9 cellular contexts compared by ENCODE assay signal in the genomic region with DNA sequence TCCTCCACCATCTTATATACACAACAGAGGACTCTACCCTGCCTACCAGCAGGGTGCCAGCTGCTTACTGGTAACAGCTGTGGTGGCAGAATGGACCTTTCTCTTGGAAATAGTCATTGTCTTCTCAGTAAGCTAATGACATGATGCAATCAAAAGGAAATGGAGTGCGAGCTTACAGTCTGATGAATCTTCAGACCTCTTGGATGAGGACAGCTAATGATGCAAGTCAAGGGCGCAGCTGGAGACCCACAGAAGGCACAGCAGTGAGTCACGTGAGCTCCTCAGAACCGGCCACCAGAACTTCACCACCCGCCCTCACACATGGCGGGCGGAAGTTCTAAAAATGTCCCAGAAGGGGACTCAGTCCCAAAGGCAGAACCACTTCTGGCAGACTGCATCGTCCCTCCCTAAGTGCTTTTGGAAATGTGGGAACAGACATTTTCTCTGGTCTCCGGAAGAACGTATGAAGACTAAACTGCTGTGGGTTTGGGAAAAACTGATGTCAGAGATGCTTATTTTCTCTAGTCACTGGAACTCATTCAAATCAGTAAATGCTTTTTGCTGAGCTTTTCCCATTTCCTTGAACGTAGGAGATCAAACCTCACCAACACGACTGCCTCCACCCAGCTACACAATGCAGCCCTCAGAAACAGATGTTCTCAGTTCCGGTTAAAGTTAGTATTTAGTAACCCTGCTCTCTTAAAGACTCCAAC.
A peak's percentile ranks its signal among the peaks of the same experiment; 100 is the strongest.
DNase-seq lines count a peak whose midpoint lies in the region; ATAC-seq, FAIRE-seq and TF ChIP-seq lines count a peak whose summit lies in the region.
"Had no signal": no experiment of that assay in that cellular context is flagged by ENCODE, and none has a peak within 500 bp of the region (broad histone marks: within the 10 kb centered on the region; RNA-seq: fewer than 3 reads in every experiment).

No MANE protein-coding gene starts in this region.

- no peak for TF ChIP-seq CTCF in BJ (IDR thresholded peaks at IDR 0.05; ENCODE audit: insufficient read depth, low read depth, low read length)
- no peak for TF ChIP-seq CTCF in colonic mucosa (IDR thresholded peaks at IDR 0.05)

- no peak for ATAC-seq in GM18519 (IDR thresholded peaks at IDR 0.05; ENCODE audit: low FRiP score, unreplicated experiment)

- POLR2A ChIA-PET in BJ (lab: Charles Lee) = interaction anchor here (0.8 to 1.2 kb wide), 2 partner anchors 41 to 71 kb away, joined by 4 read pairs; no protein-coding TSS in a partner anchor

- no peaks in the 10 kb centered on the region for H3K27me3 ChIP-seq in BJ (ENCODE audit: control insufficient read depth, insufficient read depth, low read length)
- H3K27me3 ChIP-seq in colonic mucosa = no peaks in the 10 kb centered on the region

- no peaks in the 10 kb centered on the region for H3K4me1 ChIP-seq in colonic mucosa

- no peak for FAIRE-seq in GM19239 (lab: Jason Lieb, UNC)
- FAIRE-seq: colon had no signal

- no peak overlapping the region for H3K9ac ChIP-seq in colonic mucosa (ENCODE audit: low read depth in 2 of 2, low read length in 2 of 2)

- intact Hi-C loops in colonic mucosa (cut with DNase I) = no loop called here

- H3K9me3 ChIP-seq in colonic mucosa = no peaks in the 10 kb centered on the region

- H3K36me3 ChIP-seq in BJ (ENCODE audit: control insufficient read depth, insufficient read depth, low read length) (no peaks in the 10 kb centered on the region), colonic mucosa (no peaks in the 10 kb centered on the region)

- peak overlapping the region; percentile 51 for H3K27ac ChIP-seq in colonic mucosa

- peak overlapping the region; percentile 12 for H3K4me3 ChIP-seq in BJ (ENCODE audit: low read depth, low read length)
- no peak overlapping the region for H3K4me3 ChIP-seq in colonic mucosa

- peak; percentile 93 for DNase-seq in BJ (ENCODE audit: low read depth)
- peak; percentile 90 for DNase-seq in NAMALWA (ENCODE audit: low spot score)
- no peak for DNase-seq in colonic mucosa
- DNase-seq in middle frontal gyrus (ENCODE audit: extremely low spot score, low spot score) = peak; percentile 11
- no peak for DNase-seq in GM19239 (ENCODE audit: insufficient read length, low spot score)
- no peak for DNase-seq in NCI-H345 treated with DMSO at 0.1 percent for 48 hours (lab: John Stamatoyannopoulos, UW; ENCODE audit: unreplicated experiment)
- DNase-seq in HK-2 (ENCODE audit: unreplicated experiment) = no peak

- CTCF ChIA-PET in BJ (lab: Yijun Ruan, JAX) = interaction anchor here (0.5 to 1.3 kb wide), 6 partner anchors 13 to 175 kb away, joined by 3 to 4 read pairs (median 3); no protein-coding TSS in a partner anchor

Comparison
In these comparisons a context has a peak if more than half of its experiments do, and no peak if none do; other contexts are left out.
1. DNase-seq: peak in BJ (single experiment), NAMALWA (single experiment) and middle frontal gyrus (single experiment); none in colonic mucosa (single experiment), GM19239 (single experiment), NCI-H345 treated with DMSO at 0.1 percent for 48 hours (single experiment) and HK-2 (single experiment).